Comparison of ENCODE assay signal across 16 cellular contexts in the genomic region with DNA sequence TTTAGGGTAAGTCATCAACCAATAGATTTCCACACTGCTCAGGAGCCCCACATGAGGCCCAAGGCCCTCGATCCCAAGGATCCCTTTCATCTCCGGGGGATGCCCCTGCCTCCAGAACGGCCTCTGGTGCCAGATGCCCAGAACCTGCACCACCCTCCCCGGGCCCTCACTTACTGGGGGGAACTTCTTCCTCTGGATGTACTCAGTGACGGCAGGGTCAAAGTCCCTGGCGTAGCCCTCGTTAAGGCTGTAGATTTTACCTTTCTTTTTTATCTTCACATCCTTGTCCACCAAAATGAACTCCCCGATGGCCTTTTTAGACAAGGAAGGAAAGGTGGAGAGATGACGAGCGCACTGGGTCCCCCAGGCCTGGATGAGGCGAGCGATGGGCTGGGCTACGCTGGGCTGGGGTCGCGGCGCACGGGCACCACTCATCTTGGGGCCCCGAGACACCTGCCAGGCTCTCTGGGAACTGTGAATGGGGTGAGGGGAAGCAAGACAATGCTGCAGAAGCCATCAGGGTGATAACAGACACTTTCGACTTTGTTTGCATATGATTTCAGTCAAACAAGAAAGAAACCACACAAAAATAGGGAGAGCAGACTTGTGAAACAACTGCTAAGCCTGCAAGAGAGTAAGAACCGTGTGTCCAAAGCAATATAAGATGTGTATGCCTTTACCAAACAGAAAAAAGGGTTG. TPM values are rescaled to one million over a fixed set of nuclear protein-coding genes. Genes with fewer than 3 reads are reported as not detected.
DNase-seq lines count a peak whose midpoint lies in the region; ATAC-seq, FAIRE-seq and TF ChIP-seq lines count a peak whose summit lies in the region.
"Had no signal": no experiment of that assay in that cellular context is flagged by ENCODE, and none has a peak within 500 bp of the region (broad histone marks: within the 10 kb centered on the region; RNA-seq: fewer than 3 reads in every experiment).

No MANE protein-coding gene starts in this region.

- POLR2A ChIA-PET in OCI-LY7 (lab: Charles Lee) = interaction anchor here (0.8 to 1.6 kb wide), 3 partner anchors 9 to 79 kb away, joined by 3 to 6 read pairs (median 3); no protein-coding TSS in a partner anchor

- H3K9me3 Mint-ChIP-seq in natural killer cell treated with Interleukin-12 subunit alpha and Interleukin-12 subunit beta and Interleukin-15 and Interleukin-18, amount 100 ng/mL, for 72 hours = no peaks in the 10 kb centered on the region

- H3K27ac ChIP-seq in OCI-LY7 (ENCODE audit: low read depth, low read length, poor library complexity, severe bottlenecking) = peak overlapping the region; percentile 93
- peak overlapping the region; percentile 86 to 88 for H3K27ac ChIP-seq in liver (ENCODE audit: low read depth in 1 of 2, low read length in 2 of 2)
- H3K27ac ChIP-seq in small intestine (ENCODE audit: low read depth in 1 of 2, low read length in 1 of 2) = peak overlapping the region; percentile 50 to 94
- H3K27ac ChIP-seq: C4-2B, SJSA1 had no signal

- H3K27me3 ChIP-seq in liver (ENCODE audit: control insufficient read depth in 4 of 4, insufficient read depth in 4 of 4, low read length in 3 of 4) (no peaks in the 10 kb centered on the region), small intestine (ENCODE audit: control insufficient read depth in 2 of 2, insufficient read depth in 2 of 2, low read length in 2 of 2) (no peaks in the 10 kb centered on the region)

- peaks cover 0 to 4% of the 10 kb centered on the region in 2 donors for H3K27me3 Mint-ChIP-seq in natural killer cell treated with Interleukin-12 subunit alpha and Interleukin-12 subunit beta and Interleukin-15 and Interleukin-18, amount 100 ng/mL, for 72 hours

- peak overlapping the region; percentile 81 for H3K4me2 ChIP-seq in OCI-LY7 (ENCODE audit: low read length)

- no peak for TF ChIP-seq RAD21 in liver (IDR thresholded peaks at IDR 0.05)

- DNase-seq in OCI-LY7 (ENCODE audit: low spot score) (peak; percentile 69), small intestine (peak; percentile 64), cerebellum (ENCODE audit: low spot score) (no peak), NCI-H187 (lab: John Stamatoyannopoulos, UW) (no peak)
- DNase-seq in natural killer cell treated with Interleukin-12 subunit alpha and Interleukin-12 subunit beta and Interleukin-15 and Interleukin-18, amount 100 ng/mL, for 72 hours (ENCODE audit: low spot score) = no peak
- DNase-seq: Kasumi-1, NCI-H1417, NCI-H2029, NCI-H510A treated with DMSO at 0.1 percent for 48 hours had no signal

- H3K36me3 Mint-ChIP-seq in natural killer cell treated with Interleukin-12 subunit alpha and Interleukin-12 subunit beta and Interleukin-15 and Interleukin-18, amount 100 ng/mL, for 72 hours = no peaks in the 10 kb centered on the region

- ATAC-seq in GM18867 (IDR thresholded peaks at IDR 0.05; ENCODE audit: unreplicated experiment) (peak; percentile 57), GM18511 (IDR thresholded peaks at IDR 0.05; ENCODE audit: unreplicated experiment) (no peak)
- no peak for ATAC-seq in natural killer cell treated with Interleukin-12 subunit alpha and Interleukin-12 subunit beta and Interleukin-15 and Interleukin-18, amount 100 ng/mL, for 72 hours

- H3K4me1 ChIP-seq in OCI-LY7 (ENCODE audit: insufficient read depth, low read length, poor library complexity, severe bottlenecking) = peaks cover 79% of the 10 kb centered on the region
- peaks cover 4 to 42% (median 35%) of the 10 kb centered on the region in 4 donors for H3K4me1 ChIP-seq in liver (ENCODE audit: control insufficient read depth in 4 of 4, insufficient read depth in 4 of 4, low read length in 3 of 4)
- peaks cover 2 to 4% of the 10 kb centered on the region in 2 donors for H3K4me1 ChIP-seq in small intestine (ENCODE audit: control insufficient read depth in 2 of 2, insufficient read depth in 1 of 2, low read depth in 1 of 2, low read length in 1 of 2)
- H3K4me1 ChIP-seq: SJSA1 had no signal

- peaks cover 5% of the 10 kb centered on the region; the same call in 1 of the 2 replicates for H3K36me3 ChIP-seq in OCI-LY7 (ENCODE audit: insufficient read depth, low read length)
- H3K36me3 ChIP-seq in liver (ENCODE audit: control insufficient read depth in 4 of 4, insufficient read depth in 3 of 4, low read depth in 1 of 4, low read length in 3 of 4) = peaks cover 8 to 47% (median 37%) of the 10 kb centered on the region in 4 donors
- peaks cover 0 to 11% of the 10 kb centered on the region in 2 donors for H3K36me3 ChIP-seq in small intestine (ENCODE audit: control insufficient read depth in 2 of 2, insufficient read depth in 2 of 2, low read length in 2 of 2)
- H3K36me3 ChIP-seq: SJSA1 had no signal

- no peak for FAIRE-seq in small intestine (lab: Jason Lieb, UNC)
- FAIRE-seq: A204.1 had no signal

- no peak overlapping the region for H3K27ac Mint-ChIP-seq in natural killer cell treated with Interleukin-12 subunit alpha and Interleukin-12 subunit beta and Interleukin-15 and Interleukin-18, amount 100 ng/mL, for 72 hours

- 76% methylated on average over 20 of the region's 20 CpGs for WGBS in liver
- WGBS in small intestine, 3 donors = 22 to 67% (median 48%) methylated on average over 20 of the region's 20 CpGs

- TF ChIP-seq CTCF in OCI-LY7 (conservative IDR thresholded peaks at IDR 0.05; ENCODE audit: low read length) (no peak), liver (IDR thresholded peaks at IDR 0.05; ENCODE audit: low read depth, low read length, missing input control) (no peak)

- intact Hi-C loops in OCI-LY7 (cut with micrococcal nuclease; ENCODE audit: unreplicated experiment) = no loop called here

- no peak overlapping the region for H3K4me3 Mint-ChIP-seq in natural killer cell treated with Interleukin-12 subunit alpha and Interleukin-12 subunit beta and Interleukin-15 and Interleukin-18, amount 100 ng/mL, for 72 hours

- H3K9me3 ChIP-seq in OCI-LY7 (ENCODE audit: low read length) (no peaks in the 10 kb centered on the region), liver (ENCODE audit: control insufficient read depth in 4 of 4, low read length in 3 of 4) (no peaks in the 10 kb centered on the region), small intestine (ENCODE audit: control insufficient read depth, low read depth) (no peaks in the 10 kb centered on the region)
- H3K9me3 ChIP-seq: SJSA1 had no signal

- H3K9me2 ChIP-seq in OCI-LY7 (ENCODE audit: insufficient read depth, low read length) = no peaks in the 10 kb centered on the region

- TSS peak; percentile 82 for BruUV-seq in OCI-LY7 (replicated peaks; lab: Mats Ljungman, UMichigan)

- CTCF ChIA-PET in OCI-LY7 (lab: Charles Lee; ENCODE audit: unreplicated experiment) = interaction anchor here (1.3 kb wide), 1 partner anchor 52 kb away, joined by 4 read pairs; the partner anchor contains the start of gene PCAT7

- peaks cover 11 to 13% of the 10 kb centered on the region in 2 donors for H3K4me1 Mint-ChIP-seq in natural killer cell treated with Interleukin-12 subunit alpha and Interleukin-12 subunit beta and Interleukin-15 and Interleukin-18, amount 100 ng/mL, for 72 hours (ENCODE audit: low read depth in 2 of 2)

- peak overlapping the region; percentile 58; the same call in 1 of the 2 replicates for H2AFZ ChIP-seq in OCI-LY7 (ENCODE audit: low read length)

- H3K4me3 ChIP-seq in OCI-LY7 (ENCODE audit: low read depth, low read length, poor library complexity, severe bottlenecking) (peak overlapping the region; percentile 75), liver (ENCODE audit: low read depth in 1 of 3, low read length in 3 of 3) (no peak overlapping the region), small intestine (ENCODE audit: low read depth in 1 of 2, low read length in 2 of 2) (no peak overlapping the region)
- H3K4me3 ChIP-seq: SJSA1 had no signal

- H4K20me1 ChIP-seq in OCI-LY7 (ENCODE audit: insufficient read depth, low read length) = no peaks in the 10 kb centered on the region

- H3K9ac ChIP-seq in liver (ENCODE audit: low read depth in 1 of 2, low read length in 2 of 2) = peak overlapping the region in 1 of 2 donors; percentile 5

- peaks cover 21% of the 10 kb centered on the region; the same call in 1 of the 2 replicates for H3K79me2 ChIP-seq in OCI-LY7 (ENCODE audit: insufficient read depth, low read depth, low read length)

TF ChIP-seq in liver, 16 proteins besides CTCF, POLR2A, EP300 and RAD21:
- TF ChIP-seq SP1 (IDR thresholded peaks at IDR 0.05) (no peak), EGR1 (IDR thresholded peaks at IDR 0.05; ENCODE audit: low read depth in 2 of 2) (no peak), HNF4G (IDR thresholded peaks at IDR 0.05) (no peak)
TF ChIP-seq in liver: peak in this region for 0.

RNA-seq across cellular contexts. Expression of gene FBP2, which starts 13.2 kb away (rescaled TPM):
- total RNA-seq in OCI-LY7 (2014; rRNA removed; shearing (Covaris generic)) = not detected in 2 replicates
- total RNA-seq in OCI-LY7 (2022) = not detected in 2 replicates
- not detected for total RNA-seq in liver
- not detected for polyA plus RNA-seq in liver
- 1 to 10 TPM in 2 of 3 donors, not detected in 1; 1.1 to 1.9 TPM for polyA plus RNA-seq in small intestine
- total RNA-seq in natural killer cell treated with Interleukin-12 subunit alpha and Interleukin-12 subunit beta and Interleukin-15 and Interleukin-18, amount 100 ng/mL, for 72 hours = not detected
- total RNA-seq in cerebellum = not detected
- total RNA-seq: SJSA1 had no signal

RNA-seq across cellular contexts. Expression of gene FBP1, which starts 32.5 kb away (rescaled TPM):
- 70.0 and 79.1 TPM in 2 replicates for total RNA-seq in OCI-LY7 (2014; rRNA removed; shearing (Covaris generic))
- total RNA-seq in OCI-LY7 (2022) (63.9 and 94.1 TPM in 2 replicates), liver (100 to 1,000 TPM in 1 of 2 donors, 10 to 100 TPM in 1; 27.8 to 233 TPM), cerebellum (not detected)
- polyA plus RNA-seq in liver (100 to 1,000 TPM; 401 to 574 TPM), small intestine (1,000 to 10,000 TPM in 1 of 3 donors, 100 to 1,000 TPM in 2; 113 to 1,158 (median 497) TPM)
- 1 to 10 TPM; 1.4 to 4.9 TPM for total RNA-seq in natural killer cell treated with Interleukin-12 subunit alpha and Interleukin-12 subunit beta and Interleukin-15 and Interleukin-18, amount 100 ng/mL, for 72 hours
- total RNA-seq: H4, SJSA1 had no signal

RNA-seq across cellular contexts. Expression of gene PCAT7, which starts 51.9 kb away (rescaled TPM):
- total RNA-seq in OCI-LY7 (2014; rRNA removed; shearing (Covaris generic)) = 1.8 and 2.9 TPM in 2 replicates
- 2.5 and 3.2 TPM in 2 replicates for total RNA-seq in OCI-LY7 (2022)
- under 1 TPM; 0.19 to 0.67 TPM for total RNA-seq in liver
- polyA plus RNA-seq in liver = under 1 TPM; 0.71 to 0.95 TPM
- polyA plus RNA-seq in small intestine = 1 to 10 TPM in 1 of 3 donors, under 1 TPM in 2; 0.42 to 2.0 (median 0.54) TPM
- total RNA-seq in natural killer cell treated with Interleukin-12 subunit alpha and Interleukin-12 subunit beta and Interleukin-15 and Interleukin-18, amount 100 ng/mL, for 72 hours = not detected
- total RNA-seq in cerebellum = not detected

Comparison
In these comparisons a context has a peak if more than half of its experiments do, and no peak if none do; other contexts are left out.
1. DNase-seq: peak in OCI-LY7 (single experiment) and small intestine (single experiment); none in natural killer cell treated with Interleukin-12 subunit alpha and Interleukin-12 subunit beta and Interleukin-15 and Interleukin-18, amount 100 ng/mL, for 72 hours (single experiment), cerebellum (single experiment) and NCI-H187 (0 of 2).
2. RNA of gene FBP1, which starts 32.5 kb away (total RNA-seq): 27.8 to 233 TPM in liver and 63.9 to 94.1 TPM in OCI-LY7; 1.4 to 4.9 TPM in natural killer cell treated with Interleukin-12 subunit alpha and Interleukin-12 subunit beta and Interleukin-15 and Interleukin-18, amount 100 ng/mL, for 72 hours and not detected in cerebellum (single experiment); every median in the first group is over 4 times any median in the second.
3. Peak in every context shown above with its lines, with median percentiles within 50 percentile points of each other: H3K27ac ChIP-seq.